Comparison of ENCODE assay signal across 8 cellular contexts in genomic region chr6:1596088-1596852, GRCh38. TPM values are rescaled to one million over a fixed set of nuclear protein-coding genes. Genes with fewer than 3 reads are reported as not detected.
DNase-seq lines count a peak whose midpoint lies in the region; ATAC-seq and TF ChIP-seq lines count a peak whose summit lies in the region.

No MANE protein-coding gene starts in this region.

- H3K4me3 ChIP-seq in heart left ventricle: peak overlapping the region in 10 of 12 donors; percentile 1 to 44 (median 26)

- intact Hi-C loops in heart left ventricle (cut with DNase I): loop anchor here (1.0 to 10.0 kb wide), 18 partner anchors 599 to 1159 kb away; partner anchors contain the start of gene MYLK4 (in 4 of the 10)

- TF ChIP-seq CTCF in heart left ventricle (IDR thresholded peaks at IDR 0.05) (peak; percentile 88 to 97 (median 94)), progenitor cell of endocrine pancreas (IDR thresholded peaks at IDR 0.05; ENCODE audit: unreplicated experiment) (peak; percentile 94)

- no peak overlapping the region for H3K27ac Mint-ChIP-seq in progenitor cell of endocrine pancreas

- DNase-seq in NCI-H2081 (lab: John Stamatoyannopoulos, UW) (peak; percentile 46 to 50), NCI-H2081 treated with DMSO at 0.1 percent for 48 hours (lab: John Stamatoyannopoulos, UW) (no peak), HPDE6-E6E7 (ENCODE audit: extremely low spot score) (peak; percentile 77), SK-MEL-5 (ENCODE audit: low read depth, low spot score) (peak; percentile 70), heart left ventricle (peak in 4 of 5 donors; percentile 38 to 72 (median 52)), progenitor cell of endocrine pancreas (ENCODE audit: low spot score, unreplicated experiment) (peak; percentile 65), amniotic stem cell (lab: John Stamatoyannopoulos, UW) (no peak)
- peak; percentile 61 for DNase-seq in activated naive CD4-positive, alpha-beta T cell treated with anti-CD3 and anti-CD28 coated beads, Interleukin-2, amount 50 U/mL, for 16 hours

- 9 to 13% (median 10%) methylated on average over 21 to 25 of the region's 25 CpGs for WGBS in heart left ventricle, 4 donors

- H3K27me3 Mint-ChIP-seq in progenitor cell of endocrine pancreas: peaks cover 63% of the 10 kb centered on the region

- TF ChIP-seq POLR2A in heart left ventricle (IDR thresholded peaks at IDR 0.05): no peak

- H3K9me3 ChIP-seq in heart left ventricle: no peaks in the 10 kb centered on the region

- no peaks in the 10 kb centered on the region for H3K9me3 Mint-ChIP-seq in progenitor cell of endocrine pancreas (ENCODE audit: low read depth)

- H3K36me3 Mint-ChIP-seq in progenitor cell of endocrine pancreas (ENCODE audit: insufficient read depth): no peaks in the 10 kb centered on the region

- peaks cover 0 to 11% (median 6%) of the 10 kb centered on the region in 12 donors for H3K4me1 ChIP-seq in heart left ventricle

- in situ Hi-C loops in SK-MEL-5 (cut with HindIII; ENCODE audit: low pct_unique_long_range_greater_than_20kb, low sequenced_read_pairs): no loop called here

- peak; percentile 69 to 90 (median 82) for ATAC-seq in heart left ventricle

- peaks cover 8 to 47% (median 21%) of the 10 kb centered on the region in 9 donors for H3K27me3 ChIP-seq in heart left ventricle

- H3K27ac ChIP-seq in heart left ventricle: no peak overlapping the region

- H3K4me1 Mint-ChIP-seq in progenitor cell of endocrine pancreas (ENCODE audit: low read depth): peaks cover 10% of the 10 kb centered on the region

- no peaks in the 10 kb centered on the region for H3K36me3 ChIP-seq in heart left ventricle

- no peak overlapping the region for H3K4me3 Mint-ChIP-seq in progenitor cell of endocrine pancreas (ENCODE audit: low read depth)

RNA-seq across cellular contexts. Expression of gene FOXC1, which starts 13.4 kb away (rescaled TPM):
- total RNA-seq in SK-MEL-5 (2014; rRNA removed; shearing (Covaris generic)): 9.4 and 10.3 TPM in 2 replicates
- polyA plus RNA-seq in SK-MEL-5 (2015; cell fraction: cytosol; rRNA removed): 24.0 and 32.2 TPM in 2 replicates
- 15.0 and 15.6 TPM in 2 replicates for polyA plus RNA-seq in SK-MEL-5 (2015; cell fraction: nucleus; rRNA removed)
- 1 to 10 TPM; 1.8 to 6.3 (median 3.5) TPM for total RNA-seq in heart left ventricle
- polyA plus RNA-seq in heart left ventricle: 1 to 10 TPM; 2.1 to 2.9 TPM
- total RNA-seq in progenitor cell of endocrine pancreas: 0.46 and 1.1 TPM in 2 replicates

Comparison
In these comparisons a context has a peak if more than half of its experiments do, and no peak if none do; other contexts are left out.
1. DNase-seq: peak in NCI-H2081 (2 of 2), HPDE6-E6E7 (single experiment), SK-MEL-5 (single experiment), activated naive CD4-positive, alpha-beta T cell treated with anti-CD3 and anti-CD28 coated beads, Interleukin-2, amount 50 U/mL, for 16 hours (single experiment), heart left ventricle (4 of 5) and progenitor cell of endocrine pancreas (single experiment); none in NCI-H2081 treated with DMSO at 0.1 percent for 48 hours (single experiment) and amniotic stem cell (single experiment).